In genomic region chr3:140186421-140186920, GRCh38 we compare ENCODE assay signal across 11 cellular contexts.
DNase-seq lines count a peak whose midpoint lies in the region; ATAC-seq, FAIRE-seq and TF ChIP-seq lines count a peak whose summit lies in the region.
"Had no signal": no experiment of that assay in that cellular context is flagged by ENCODE, and none has a peak within 500 bp of the region (broad histone marks: within the 10 kb centered on the region; RNA-seq: fewer than 3 reads in every experiment).

No MANE protein-coding gene starts in this region.

- H3K9me3 Mint-ChIP-seq in brain: no peaks in the 10 kb centered on the region

- H3K4me3 Mint-ChIP-seq in brain: no peak overlapping the region

- peak overlapping the region in 3 of 5 experiments; percentile 53 to 62 (median 57) for H3K27ac Mint-ChIP-seq in brain

- DNase-seq in AG04449 (ENCODE audit: low read depth, low spot score) (peak; percentile 17), NCI-H1694 treated with DMSO at 0.1 percent for 48 hours (lab: John Stamatoyannopoulos, UW) (peak; percentile 99), kidney tubule cell (ENCODE audit: low spot score) (peak; percentile 76), D721Med (ENCODE audit: insufficient read length, low spot score) (no peak)
- DNase-seq: stimulated activated CD4-positive, alpha-beta T cell treated with anti-CD3 and anti-CD28 coated beads, Interleukin-15, amount 100 ng/mL, for 24 hours had no signal

- POLR2A ChIA-PET in AG04449 (lab: Yijun Ruan, JAX): no interaction called here

- TF ChIP-seq CTCF in AG04449 (IDR thresholded peaks at IDR 0.05; ENCODE audit: insufficient read depth, low read length, missing control alignments): no peak
- no peak for TF ChIP-seq CTCF in brain (conservative IDR thresholded peaks at IDR 0.05)
- TF ChIP-seq CTCF in D721Med (IDR thresholded peaks at IDR 0.05; ENCODE audit: insufficient read depth, missing control alignments): no peak

- no peak for FAIRE-seq in D721Med (lab: Jason Lieb, UNC)
- FAIRE-seq: GM19239 had no signal

- H3K27me3 Mint-ChIP-seq in brain: peaks cover 5% of the 10 kb centered on the region

- peaks cover 38% of the 10 kb centered on the region for H3K4me1 Mint-ChIP-seq in brain

- ATAC-seq in HG03135 (IDR thresholded peaks at IDR 0.05; ENCODE audit: unreplicated experiment) (no peak), HG03108 (IDR thresholded peaks at IDR 0.05; ENCODE audit: unreplicated experiment) (no peak), HG03025 (IDR thresholded peaks at IDR 0.05; ENCODE audit: low FRiP score, unreplicated experiment) (no peak)

- H3K4me3 ChIP-seq in AG04449 (ENCODE audit: low read depth, low read length): no peak overlapping the region
- H3K4me3 ChIP-seq: SK-N-MC had no signal

- CTCF ChIA-PET in AG04449 (lab: Yijun Ruan, JAX): no interaction called here

- no peaks in the 10 kb centered on the region for H3K36me3 Mint-ChIP-seq in brain
